ENCODE assay signal across 8 cellular contexts in genomic region chr7:34675749-34676374, GRCh38. TPM values are rescaled to one million over a fixed set of nuclear protein-coding genes. Genes with fewer than 3 reads are reported as not detected.
DNase-seq lines count a peak whose midpoint lies in the region; ATAC-seq and TF ChIP-seq lines count a peak whose summit lies in the region.

No MANE protein-coding gene starts in this region.

- peak; percentile 73 for ATAC-seq in HG02642 (IDR thresholded peaks at IDR 0.05; ENCODE audit: poor library complexity, unreplicated experiment)
- no peak for ATAC-seq in HG03469 (IDR thresholded peaks at IDR 0.05; ENCODE audit: unreplicated experiment)

- TF ChIP-seq POLR2A in erythroblast (IDR thresholded peaks at IDR 0.05; ENCODE audit: low read length): no peak

- DNase-seq in 8988T (peak; percentile 8), GM06990 (ENCODE audit: extremely low read depth, insufficient read length) (no peak), NCI-H526 treated with DMSO at 0.1 percent for 48 hours (lab: John Stamatoyannopoulos, UW) (peak; percentile 4), erythroblast (lab: John Stamatoyannopoulos, UW) (peak; percentile 1 to 35), smooth muscle cell (lab: John Stamatoyannopoulos, UW; ENCODE audit: unreplicated experiment) (no peak)
- no peak for DNase-seq in activated CD8-positive, alpha-beta memory T cell treated with anti-CD3 and anti-CD28 coated beads, Interleukin-2, amount 50 U/mL, for 4 hours

- TF ChIP-seq CTCF in GM06990 (IDR thresholded peaks at IDR 0.05; ENCODE audit: insufficient read depth, low read length, poor library complexity, severe bottlenecking): peak; percentile 63
- peak; percentile 68 for TF ChIP-seq CTCF in smooth muscle cell (IDR thresholded peaks at IDR 0.05; ENCODE audit: borderline replicate concordance, insufficient read depth, poor library complexity, severe bottlenecking)

- H3K4me2 ChIP-seq in smooth muscle cell: no peak overlapping the region

- H3K9ac ChIP-seq in smooth muscle cell (ENCODE audit: low read depth): no peak overlapping the region

- no peaks in the 10 kb centered on the region for H3K4me1 ChIP-seq in smooth muscle cell (ENCODE audit: low read depth)

- no peaks in the 10 kb centered on the region for H3K9me3 ChIP-seq in smooth muscle cell (replicated peaks; ENCODE audit: low read depth)

- H3F3A ChIP-seq in smooth muscle cell (ENCODE audit: low read depth): no peaks in the 10 kb centered on the region

- H3K36me3 ChIP-seq in GM06990 (ENCODE audit: control insufficient read depth, insufficient read depth, low read length) (no peaks in the 10 kb centered on the region), smooth muscle cell (ENCODE audit: low read depth) (no peaks in the 10 kb centered on the region)

- H3K4me3 ChIP-seq in GM06990 (replicated peaks; ENCODE audit: low read depth, low read length) (no peak overlapping the region), smooth muscle cell (no peak overlapping the region)

- H3K27me3 ChIP-seq in GM06990 (replicated peaks; ENCODE audit: control insufficient read depth, insufficient read depth, low read length): no peaks in the 10 kb centered on the region; the same call in 1 of the 2 replicates
- H3K27me3 ChIP-seq in smooth muscle cell (ENCODE audit: low read depth): no peaks in the 10 kb centered on the region

- H4K20me1 ChIP-seq in smooth muscle cell (ENCODE audit: low read depth): no peaks in the 10 kb centered on the region

- no peak overlapping the region for H2AFZ ChIP-seq in smooth muscle cell (ENCODE audit: low read depth)

- 43% methylated on average over 2 of the region's 2 CpGs for WGBS in smooth muscle cell (ENCODE audit: low lambda C conversion rate)

- H3K79me2 ChIP-seq in smooth muscle cell (ENCODE audit: low read depth): no peaks in the 10 kb centered on the region

- no peak overlapping the region for H3K27ac ChIP-seq in smooth muscle cell (ENCODE audit: low read depth)

RNA-seq across cellular contexts. Expression of gene NPSR1, which starts 17.8 kb away (rescaled TPM):
- not detected in 2 replicates for total RNA-seq in smooth muscle cell
- polyA plus RNA-seq in smooth muscle cell: not detected in 2 replicates

Comparison
In these comparisons a context has a peak if more than half of its experiments do, and no peak if none do; other contexts are left out.
1. DNase-seq: peak in 8988T (single experiment), NCI-H526 treated with DMSO at 0.1 percent for 48 hours (single experiment) and erythroblast (2 of 2); none in GM06990 (single experiment), smooth muscle cell (single experiment) and activated CD8-positive, alpha-beta memory T cell treated with anti-CD3 and anti-CD28 coated beads, Interleukin-2, amount 50 U/mL, for 4 hours (single experiment).